ENCODE assay signal across 22 cellular contexts in the genomic region with DNA sequence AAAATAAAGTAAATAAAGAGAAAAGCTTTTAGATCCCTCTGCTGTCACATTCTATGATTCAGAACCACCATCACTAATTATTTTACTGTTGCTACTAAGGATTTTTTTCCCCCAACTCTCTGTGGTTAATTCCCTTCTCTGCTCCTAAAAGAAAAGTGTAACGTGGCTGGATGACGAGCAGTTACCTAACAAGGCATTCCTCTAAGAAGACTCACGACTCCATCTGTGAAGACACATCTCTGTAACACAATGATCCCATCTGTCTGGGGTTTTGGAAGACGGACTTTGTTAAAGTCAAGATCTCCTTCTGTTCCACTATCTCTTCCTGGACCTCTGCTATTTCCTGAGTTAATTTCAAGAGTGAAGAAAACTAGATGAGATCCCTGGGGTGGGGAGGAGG.
"Had no signal": no experiment of that assay in that cellular context is flagged by ENCODE, and none has a peak within 500 bp of the region (broad histone marks: within the 10 kb centered on the region; RNA-seq: fewer than 3 reads in every experiment).

No MANE protein-coding gene starts in this region.

- H3K9ac ChIP-seq: parathyroid adenoma had no signal

- H3K4me1 ChIP-seq: left ventricle myocardium inferior, sigmoid colon, transverse colon, vagina had no signal

- H3K27me3 ChIP-seq: adrenal gland, dorsolateral prefrontal cortex, gastrocnemius medialis, sigmoid colon, suprapubic skin, transverse colon, vagina had no signal

- ATAC-seq: activated CD4-positive, alpha-beta T cell treated with anti-CD3 and anti-CD28 coated beads for 36 hours; activated naive CD4-positive, alpha-beta T cell treated with anti-CD3 and anti-CD28 coated beads, Interleukin-2, amount 50 U/mL, for 72 hours; gastrocnemius medialis; naive thymus-derived CD4-positive, alpha-beta T cell; stimulated activated naive CD8-positive, alpha-beta T cell treated with anti-CD3 and anti-CD28 coated beads, Interleukin-15, amount 100 ng/mL, for 72 hours; T-helper 17 cell; WTC11 had no signal

- H3K9me3 ChIP-seq: adrenal gland, gastrocnemius medialis, sigmoid colon, suprapubic skin, transverse colon, vagina had no signal

- H3K79me2 ChIP-seq: parathyroid adenoma had no signal

- H3K36me3 ChIP-seq: adrenal gland, transverse colon had no signal

- H2AFZ ChIP-seq: parathyroid adenoma had no signal

- H3K4me3 ChIP-seq: adrenal gland, dorsolateral prefrontal cortex, gastrocnemius medialis, left ventricle myocardium inferior, sigmoid colon, suprapubic skin, transverse colon, vagina had no signal

- DNase-seq: activated CD4-positive, alpha-beta memory T cell treated with anti-CD3 and anti-CD28 coated beads for 36 hours; activated CD4-positive, alpha-beta T cell treated with anti-CD3 and anti-CD28 coated beads for 36 hours; activated gamma-delta T cell treated with Interleukin-2 at 50 U/mL for 16 hours; activated T-cell treated with anti-CD3 and anti-CD28 coated beads for 4 hours; adrenal gland; central memory CD4-positive, alpha-beta T cell; dorsolateral prefrontal cortex; gastrocnemius medialis; head of caudate nucleus; kidney glomerular epithelial cell; left ventricle myocardium inferior; naive thymus-derived CD4-positive, alpha-beta T cell; sigmoid colon; stimulated activated CD4-positive, alpha-beta T cell treated with anti-CD3 and anti-CD28 coated beads, Interleukin-2, amount 100 ng/mL, for 48 hours; stimulated activated naive CD8-positive, alpha-beta T cell treated with anti-CD3 and anti-CD28 coated beads, Interleukin-15, amount 100 ng/mL, for 72 hours; T-helper 17 cell; transverse colon had no signal

- H3K27ac ChIP-seq: gastrocnemius medialis, left ventricle myocardium inferior, parathyroid adenoma, suprapubic skin, transverse colon, vagina had no signal
